ENCODE assay signal across 8 cellular contexts in genomic region chr11:86955111-86955673, GRCh38. TPM values are rescaled to one million over a fixed set of nuclear protein-coding genes. Genes with fewer than 3 reads are reported as not detected.
DNase-seq lines count a peak whose midpoint lies in the region; ATAC-seq and TF ChIP-seq lines count a peak whose summit lies in the region.

TSS of gene FZD4 (minus strand) at chr11:86955395. CDS start at chr11:86955085, 310 bp downstream.

- no peaks in the 10 kb centered on the region for H3K27me3 Mint-ChIP-seq in osteocyte (ENCODE audit: unreplicated experiment)

- H3K4me1 Mint-ChIP-seq in osteocyte (ENCODE audit: unreplicated experiment): peaks cover 44% of the 10 kb centered on the region

- peaks cover 29% of the 10 kb centered on the region for H3F3A ChIP-seq in GM23248 (ENCODE audit: insufficient read depth)

- H4K20me1 ChIP-seq in GM23248 (ENCODE audit: insufficient read depth): no peaks in the 10 kb centered on the region

- H3K79me2 ChIP-seq in GM23248 (ENCODE audit: insufficient read depth): peaks cover 30% of the 10 kb centered on the region

- peaks cover 9% of the 10 kb centered on the region for H3K36me3 Mint-ChIP-seq in osteocyte (ENCODE audit: unreplicated experiment)

- peak within 1 kb of the TSS; percentile 67 for H3K4me3 ChIP-seq in GM06990 (replicated peaks; ENCODE audit: low read depth, low read length)
- peak within 1 kb of the TSS; percentile 90 for H3K4me3 ChIP-seq in GM23248
- peak within 1 kb of the TSS; percentile 50 for H3K4me3 ChIP-seq in Jurkat, Clone E6-1 (ENCODE audit: low read length)
- H3K4me3 ChIP-seq in adrenal gland: peak within 1 kb of the TSS; percentile 53 to 99 (median 72)
- peak within 1 kb of the TSS; percentile 99 for H3K4me3 ChIP-seq in cardiac muscle cell
- peak within 1 kb of the TSS; percentile 94 to 98 for H3K4me3 ChIP-seq in aorta (ENCODE audit: low read length in 2 of 2)

- H3K9me3 ChIP-seq in GM23248 (ENCODE audit: low read depth) (no peaks in the 10 kb centered on the region), adrenal gland (replicated peaks in 1 of 3) (no peaks in the 10 kb centered on the region), cardiac muscle cell (ENCODE audit: low read depth) (no peaks in the 10 kb centered on the region), aorta (ENCODE audit: control insufficient read depth, low read length) (no peaks in the 10 kb centered on the region)

- peak within 1 kb of the TSS; percentile 90 for H2AFZ ChIP-seq in GM23248

- ATAC-seq in aorta (ENCODE audit: low FRiP score): peak; percentile 94

- H3K27me3 ChIP-seq in GM06990 (replicated peaks; ENCODE audit: control insufficient read depth, insufficient read depth, low read length) (no peaks in the 10 kb centered on the region; the same call in none of the 2 replicates), GM23248 (replicated peaks; ENCODE audit: insufficient read depth) (no peaks in the 10 kb centered on the region), adrenal gland (no peaks in the 10 kb centered on the region), cardiac muscle cell (no peaks in the 10 kb centered on the region), aorta (ENCODE audit: control insufficient read depth in 1 of 2, insufficient read depth in 2 of 2, low read length in 1 of 2) (no peaks in the 10 kb centered on the region)

- peak within 1 kb of the TSS; percentile 86 for H3K4me2 ChIP-seq in GM23248 (ENCODE audit: unreplicated experiment)

- TF ChIP-seq POLR2A in adrenal gland (IDR thresholded peaks at IDR 0.05): peak; percentile 89 to 97

- 1 to 2% methylated on average over 47 to 64 of the region's 71 CpGs for WGBS in GM23248 (ENCODE audit: low coverage in 1 of 2, low lambda C conversion rate in 2 of 2, missing lambda C conversion rate in 2 of 2), 2 experiments
- WGBS in adrenal gland, 4 donors: 0 to 1% (median 0%) methylated on average over 13 to 67 of the region's 71 CpGs
- 0% methylated on average over 35 to 70 of the region's 71 CpGs for WGBS in aorta, 2 donors

- DNase-seq in GM06990 (ENCODE audit: extremely low read depth, insufficient read length) (peak; percentile 81), GM23248 (peak; percentile 97), RPMI7951 (ENCODE audit: low read depth) (peak; percentile 89), adrenal gland (peak; percentile 90 to 93 (median 92)), cardiac muscle cell (ENCODE audit: low read depth in 1 of 2, low spot score in 1 of 2) (peak; percentile 95 to 96), osteocyte (ENCODE audit: extremely low spot score, unreplicated experiment) (peak; percentile 96), aorta (peak; percentile 94 to 96)
- DNase-seq in Jurkat, Clone E6-1 (ENCODE audit: low read depth, low spot score): no peak

- intact Hi-C loops in adrenal gland (cut with DNase I) (loop anchor here (10.0 kb wide), 1 partner anchor 80 kb away; the partner anchor contains the start of gene TMEM135 (in 2 of the 2)), aorta (cut with DNase I) (loop anchor here (2.0 to 5.0 kb wide), 3 partner anchors 37 to 84 kb away; partner anchors contain the start of gene TMEM135 (in 1 of the 2))

- no peaks in the 10 kb centered on the region for H3K36me3 ChIP-seq in GM06990 (ENCODE audit: control insufficient read depth, insufficient read depth, low read length)
- H3K36me3 ChIP-seq in GM23248 (ENCODE audit: low read depth): peaks cover 6% of the 10 kb centered on the region; the same call in 1 of the 2 replicates
- no peaks in the 10 kb centered on the region for H3K36me3 ChIP-seq in adrenal gland (replicated peaks in 1 of 2)
- peaks cover 9% of the 10 kb centered on the region for H3K36me3 ChIP-seq in cardiac muscle cell
- H3K36me3 ChIP-seq in aorta (ENCODE audit: control insufficient read depth in 1 of 2, insufficient read depth in 2 of 2, low read length in 1 of 2): peaks cover 5 to 7% of the 10 kb centered on the region in 2 donors

- TF ChIP-seq CTCF in GM06990 (IDR thresholded peaks at IDR 0.05; ENCODE audit: insufficient read depth, low read length, poor library complexity, severe bottlenecking): no peak
- TF ChIP-seq CTCF in adrenal gland (IDR thresholded peaks at IDR 0.05): peak in 3 of 6 experiments; percentile 18 to 44 (median 22)
- no peak for TF ChIP-seq CTCF in cardiac muscle cell (IDR thresholded peaks at IDR 0.05; ENCODE audit: low read depth, low read length)
- no peak for TF ChIP-seq CTCF in osteocyte (IDR thresholded peaks at IDR 0.05)

- H3K4me1 ChIP-seq in GM23248 (ENCODE audit: insufficient read depth) (peaks cover 29% of the 10 kb centered on the region), adrenal gland (replicated peaks in 1 of 2) (peaks cover 10 to 16% of the 10 kb centered on the region in 2 donors), cardiac muscle cell (ENCODE audit: low read depth) (peaks cover 45% of the 10 kb centered on the region), aorta (ENCODE audit: control insufficient read depth in 1 of 2, insufficient read depth in 2 of 2, low read length in 2 of 2) (peaks cover 0 to 8% of the 10 kb centered on the region in 2 donors)

- H3K4me3 Mint-ChIP-seq in osteocyte (ENCODE audit: unreplicated experiment): peak within 1 kb of the TSS; percentile 92

- no peaks in the 10 kb centered on the region for H3K9me2 ChIP-seq in GM23248 (ENCODE audit: insufficient read depth)

- H3K9ac ChIP-seq in GM23248: peak within 1 kb of the TSS; percentile 78

- in situ Hi-C loops in GM23248 (cut with MboI): no loop called here

- H3K27ac ChIP-seq in GM23248 (peak within 1 kb of the TSS; percentile 41), adrenal gland (peak within 1 kb of the TSS; percentile 67 to 91 (median 86)), cardiac muscle cell (peak within 1 kb of the TSS; percentile 95), aorta (ENCODE audit: low read depth in 1 of 2, low read length in 2 of 2) (peak within 1 kb of the TSS; percentile 34 to 75)

- no peaks in the 10 kb centered on the region for H3K9me3 Mint-ChIP-seq in osteocyte (ENCODE audit: unreplicated experiment)

- H3K27ac Mint-ChIP-seq in osteocyte (ENCODE audit: unreplicated experiment): peak within 1 kb of the TSS; percentile 85

RNA-seq across cellular contexts. Expression of gene FZD4, which starts in this region (rescaled TPM):
- total RNA-seq in GM23248 (2014; rRNA removed; shearing (Covaris generic)): 19.1 and 21.3 TPM in 2 replicates
- polyA plus RNA-seq in GM23248 (2016; fragmentation: Nextera tagmentation; extraction: Ambion mirVana) (7.8 and 8.3 TPM in 2 replicates), adrenal gland (10 to 100 TPM in 2 of 3 donors, 1 to 10 TPM in 1; 8.0 to 13.3 (median 11.6) TPM), cardiac muscle cell (18.8 and 19.3 TPM in 2 replicates), aorta (10 to 100 TPM in 1 of 2 donors, 1 to 10 TPM in 1; 4.0 to 41.9 TPM)
- 0.20 TPM for polyA plus RNA-seq in Jurkat, Clone E6-1 (2012; ENCODE audit: insufficient read depth, insufficient read length)
- 2.6 and 3.2 TPM in 2 replicates for total RNA-seq in RPMI7951 (2014; rRNA removed; shearing (Covaris generic))
- total RNA-seq in adrenal gland (10 to 100 TPM; 12.3 to 52.5 (median 22.7) TPM), cardiac muscle cell (37.2 and 46.4 TPM in 2 replicates), osteocyte (14.2 and 14.5 TPM in 2 replicates), aorta (10 to 100 TPM; 50.8 to 91.2 TPM)

Comparison
In these comparisons a context has a peak if more than half of its experiments do, and no peak if none do; other contexts are left out.
1. H3K27ac ChIP-seq: peak in every context shown above with its lines; median percentile 95 in cardiac muscle cell; 86 in adrenal gland; 54 in aorta; 41 in GM23248.